In genomic region chr9:68827833-68828744, GRCh38 we compare ENCODE assay signal across 20 cellular contexts.
DNase-seq lines count a peak whose midpoint lies in the region; ATAC-seq, FAIRE-seq and TF ChIP-seq lines count a peak whose summit lies in the region.
"Had no signal": no experiment of that assay in that cellular context is flagged by ENCODE, and none has a peak within 500 bp of the region (broad histone marks: within the 10 kb centered on the region; RNA-seq: fewer than 3 reads in every experiment).

No MANE protein-coding gene starts in this region.

- in situ Hi-C loops in K562 (cut with MboI), result no loop called here

- no peaks in the 10 kb centered on the region for H3K9me2 ChIP-seq in MM.1S (replicated peaks; ENCODE audit: insufficient read depth, low read length)

- no peaks in the 10 kb centered on the region for H3K27me3 Mint-ChIP-seq in Caco-2 (ENCODE audit: insufficient read depth, unreplicated experiment)
- H3K27me3 Mint-ChIP-seq in nephron progenitor cell (ENCODE audit: low read depth, poor library complexity), result peaks cover 7% of the 10 kb centered on the region
- no peaks in the 10 kb centered on the region for H3K27me3 Mint-ChIP-seq in activated CD4-positive, alpha-beta T cell treated with anti-CD3 and anti-CD28 coated beads, Interleukin-2, amount 10 ng/mL, durations not matched to agents 24 days and 14 days
- H3K27me3 Mint-ChIP-seq: CD4-positive, alpha-beta T cell had no signal

- H3K36me3 ChIP-seq in Caco-2 (ENCODE audit: control insufficient read depth, insufficient read depth, low read length) (no peaks in the 10 kb centered on the region), K562 (ENCODE audit: control insufficient read depth, insufficient read depth, low read length) (no peaks in the 10 kb centered on the region), MM.1S (replicated peaks; ENCODE audit: insufficient read depth, low read length) (no peaks in the 10 kb centered on the region)

- H3K4me2 ChIP-seq in K562 (ENCODE audit: insufficient read depth, low read length), result peak overlapping the region; percentile 14; the same call in 1 of the 2 replicates
- H3K4me2 ChIP-seq in MM.1S (ENCODE audit: low read depth, low read length), result no peak overlapping the region
- H3K4me2 ChIP-seq: GM23338 had no signal

- POLR2A ChIA-PET in Caco-2 (lab: Charles Lee), result no interaction called here
- POLR2A ChIA-PET in K562 (lab: Yijun Ruan, JAX), result no interaction called here

- H3K9ac ChIP-seq in K562 (ENCODE audit: insufficient read depth in 1 of 2, low read depth in 2 of 2, low read length in 2 of 2), result no peak overlapping the region; a peak in 1 of 4 replicates
- H3K9ac ChIP-seq in MM.1S (ENCODE audit: low read length), result no peak overlapping the region

- no peaks in the 10 kb centered on the region for H3K9me1 ChIP-seq in K562 (ENCODE audit: control insufficient read depth, insufficient read depth, low read length)

- TF ChIP-seq EP300 in K562 (IDR thresholded peaks at IDR 0.05; ENCODE audit: low read length), result no peak

- H3K36me3 Mint-ChIP-seq in Caco-2 (ENCODE audit: insufficient read depth, unreplicated experiment) (peaks cover 1% of the 10 kb centered on the region), nephron progenitor cell (ENCODE audit: low read depth) (no peaks in the 10 kb centered on the region)
- H3K36me3 Mint-ChIP-seq in activated CD4-positive, alpha-beta T cell treated with anti-CD3 and anti-CD28 coated beads, Interleukin-2, amount 10 ng/mL, durations not matched to agents 24 days and 14 days (ENCODE audit: low read depth), result peaks cover 3% of the 10 kb centered on the region

- peak; percentile 70 for ATAC-seq in K562
- ATAC-seq: GM23338, HCT116 had no signal

- H4K20me1 ChIP-seq in K562 (replicated peaks; ENCODE audit: control insufficient read depth, insufficient read depth, low read length) (no peaks in the 10 kb centered on the region), MM.1S (ENCODE audit: insufficient read depth, low read length) (no peaks in the 10 kb centered on the region)

- TF ChIP-seq POLR2A in K562 (conservative IDR thresholded peaks at IDR 0.05), result no peak

- H3K9me3 ChIP-seq in Caco-2 (no peaks in the 10 kb centered on the region), K562 (replicated peaks; ENCODE audit: control insufficient read depth, insufficient read depth, low read depth, low read length) (no peaks in the 10 kb centered on the region), MM.1S (replicated peaks; ENCODE audit: insufficient read depth, low read length) (no peaks in the 10 kb centered on the region)

- TF ChIP-seq CTCF in Caco-2 (IDR thresholded peaks at IDR 0.05; ENCODE audit: insufficient read depth in 1 of 2, low read depth in 1 of 2, low read length in 1 of 2, severe bottlenecking in 1 of 2, unreplicated experiment in 1 of 2) (no peak), K562 (IDR thresholded peaks at IDR 0.05 in 2 of 3, conservative IDR thresholded peaks at IDR 0.05 in 1 of 3; ENCODE audit: insufficient read depth in 2 of 3, low read depth in 1 of 3, low read length in 3 of 3) (no peak), nephron progenitor cell (IDR thresholded peaks at IDR 0.05) (no peak), MM.1S (IDR thresholded peaks at IDR 0.05; ENCODE audit: low read length) (no peak)

- H3K4me1 Mint-ChIP-seq in Caco-2 (ENCODE audit: low read depth, unreplicated experiment) (no peaks in the 10 kb centered on the region), nephron progenitor cell (peaks cover 43% of the 10 kb centered on the region)
- no peaks in the 10 kb centered on the region for H3K4me1 Mint-ChIP-seq in activated CD4-positive, alpha-beta T cell treated with anti-CD3 and anti-CD28 coated beads, Interleukin-2, amount 10 ng/mL, durations not matched to agents 24 days and 14 days

- WGBS in K562 (ENCODE audit: insufficient coverage, low coverage, missing lambda C conversion rate), result 42% methylated on average over 12 of the region's 14 CpGs

- H3K27ac ChIP-seq in K562 (ENCODE audit: extremely low read depth, low read depth, low read length) (no peak overlapping the region), MM.1S (ENCODE audit: low read length) (no peak overlapping the region)
- H3K27ac ChIP-seq: C4-2B had no signal

- TF ChIP-seq RAD21 in K562 (CRISPR knock-in tag; conservative IDR thresholded peaks at IDR 0.05 in 1 of 2, IDR thresholded peaks at IDR 0.05 in 1 of 2), result no peak

- H3K4me1 ChIP-seq in Caco-2 (no peaks in the 10 kb centered on the region), K562 (replicated peaks in 1 of 2; ENCODE audit: control insufficient read depth in 2 of 2, insufficient read depth in 2 of 2, low read length in 2 of 2) (peaks cover 10 to 16% of the 10 kb centered on the region in 2 experiments; a peak in 3 of 5 replicates), MM.1S (ENCODE audit: low read length) (no peaks in the 10 kb centered on the region)

- H3K27me3 ChIP-seq in Caco-2 (replicated peaks; ENCODE audit: control insufficient read depth, insufficient read depth, low read length) (no peaks in the 10 kb centered on the region), K562 (ENCODE audit: control insufficient read depth in 2 of 2, insufficient read depth in 2 of 2, low read length in 2 of 2) (no peaks in the 10 kb centered on the region), MM.1S (replicated peaks; ENCODE audit: insufficient read depth, low read length) (no peaks in the 10 kb centered on the region)

- DNase-seq in Caco-2, result no peak
- peak; percentile 5 for DNase-seq in HT-29 (ENCODE audit: low spot score)
- peak in 2 of 4 experiments; percentile 10 to 30 for DNase-seq in K562 (ENCODE audit: extremely low read depth in 1 of 4, low spot score in 3 of 4)
- no peak for DNase-seq in nephron progenitor cell
- DNase-seq in activated CD4-positive, alpha-beta T cell treated with anti-CD3 and anti-CD28 coated beads, Interleukin-2, amount 10 ng/mL, durations not matched to agents 24 days and 14 days, result no peak
- DNase-seq in MM.1S, result no peak
- DNase-seq in posterior vena cava (ENCODE audit: low spot score), result no peak
- DNase-seq: ACHN; CD4-positive, alpha-beta T cell; DMS153; DMS79; GDM1; H7; HFFc6 had no signal

- CTCF ChIA-PET in Caco-2 (lab: Charles Lee), result no interaction called here
- CTCF ChIA-PET in K562 (lab: Yijun Ruan, JAX; ENCODE audit: low intra/inter-chr PET ratio), result no interaction called here

- H3K9me3 Mint-ChIP-seq in Caco-2 (ENCODE audit: unreplicated experiment) (no peaks in the 10 kb centered on the region), nephron progenitor cell (no peaks in the 10 kb centered on the region)
- H3K9me3 Mint-ChIP-seq in activated CD4-positive, alpha-beta T cell treated with anti-CD3 and anti-CD28 coated beads, Interleukin-2, amount 10 ng/mL, durations not matched to agents 24 days and 14 days, result no peaks in the 10 kb centered on the region
- H3K9me3 Mint-ChIP-seq: CD4-positive, alpha-beta T cell; GM23338; HFFc6 had no signal

- H3K79me2 ChIP-seq in K562 (ENCODE audit: control insufficient read depth, insufficient read depth, low read length), result no peaks in the 10 kb centered on the region
- H3K79me2 ChIP-seq in MM.1S (ENCODE audit: low read length), result no peaks in the 10 kb centered on the region

- H3K27ac Mint-ChIP-seq in Caco-2 (ENCODE audit: unreplicated experiment), result peak overlapping the region; percentile 76
- peak overlapping the region; percentile 27 for H3K27ac Mint-ChIP-seq in nephron progenitor cell
- no peak overlapping the region for H3K27ac Mint-ChIP-seq in activated CD4-positive, alpha-beta T cell treated with anti-CD3 and anti-CD28 coated beads, Interleukin-2, amount 10 ng/mL, durations not matched to agents 24 days and 14 days
- H3K27ac Mint-ChIP-seq: CD4-positive, alpha-beta T cell; HFFc6 had no signal

- peak overlapping the region; percentile 33; the same call in 1 of the 2 replicates for H2AFZ ChIP-seq in K562 (ENCODE audit: low read depth, low read length)
- H2AFZ ChIP-seq in MM.1S (ENCODE audit: low read length), result no peak overlapping the region
- H2AFZ ChIP-seq: GM23338 had no signal

- no peaks in the 10 kb centered on the region for H3F3A ChIP-seq in MM.1S (ENCODE audit: insufficient read depth, low read length)

- H3K4me3 Mint-ChIP-seq in Caco-2 (ENCODE audit: unreplicated experiment) (no peak overlapping the region), nephron progenitor cell (no peak overlapping the region)
- no peak overlapping the region for H3K4me3 Mint-ChIP-seq in activated CD4-positive, alpha-beta T cell treated with anti-CD3 and anti-CD28 coated beads, Interleukin-2, amount 10 ng/mL, durations not matched to agents 24 days and 14 days
- H3K4me3 Mint-ChIP-seq: CD4-positive, alpha-beta T cell; GM23338; HFFc6 had no signal

- intact Hi-C loops in Caco-2 (cut with micrococcal nuclease; ENCODE audit: unreplicated experiment) (no loop called here), K562 (cut with micrococcal nuclease) (no loop called here), posterior vena cava (cut with DNase I) (no loop called here)
- intact Hi-C loops in activated CD4-positive, alpha-beta T cell treated with anti-CD3 and anti-CD28 coated beads, Interleukin-2, amount 10 ng/mL, durations not matched to agents 24 days and 14 days (cut with micrococcal nuclease), result no loop called here

- no peak for FAIRE-seq in K562 (lab: Jason Lieb, UNC)
- FAIRE-seq: A204.1, GM12892, GM18507 had no signal

- no TSS peak for BruUV-seq in Caco-2 (replicated peaks; lab: Mats Ljungman, UMichigan)
- no TSS peak for BruUV-seq in K562 (replicated peaks; lab: Mats Ljungman, UMichigan)

- H3K4me3 ChIP-seq in Caco-2 (ENCODE audit: low read depth, low read length) (no peak overlapping the region), K562 (no peak overlapping the region), MM.1S (ENCODE audit: low read length) (no peak overlapping the region)
- H3K4me3 ChIP-seq: GM23338 had no signal

TF ChIP-seq in K562, 482 proteins besides CTCF, POLR2A, EP300 and RAD21 (continues in another document):
- TF ChIP-seq MAFK (IDR thresholded peaks at IDR 0.05; ENCODE audit: low read length), result no peak
- TF ChIP-seq CEBPB (tag; IDR thresholded peaks at IDR 0.05), result peak; percentile 27; the same call in 1 of the 2 replicates
- TF ChIP-seq NR2C1 (IDR thresholded peaks at IDR 0.05), result peak; percentile 54
- TF ChIP-seq NR2C1 (tag; IDR thresholded peaks at IDR 0.05), result peak; percentile 63
- no peak for TF ChIP-seq BCOR (IDR thresholded peaks at IDR 0.05)
- peak; percentile 37; the same call in 1 of the 2 replicates for TF ChIP-seq SMAD4 (CRISPR knock-in tag; conservative IDR thresholded peaks at IDR 0.05)
- TF ChIP-seq, protein P1, sequence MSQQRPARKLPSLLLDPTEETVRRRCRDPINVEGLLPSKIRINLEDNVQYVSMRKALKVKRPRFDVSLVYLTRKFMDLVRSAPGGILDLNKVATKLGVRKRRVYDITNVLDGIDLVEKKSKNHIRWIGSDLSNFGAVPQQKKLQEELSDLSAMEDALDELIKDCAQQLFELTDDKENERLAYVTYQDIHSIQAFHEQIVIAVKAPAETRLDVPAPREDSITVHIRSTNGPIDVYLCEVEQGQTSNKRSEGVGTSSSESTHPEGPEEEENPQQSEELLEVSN (IDR thresholded peaks at IDR 0.05; ENCODE audit: borderline replicate concordance in 1 of 2, extremely low read depth in 1 of 2, insufficient read depth in 1 of 2, insufficient read length in 1 of 2, low read depth in 1 of 2, low read length in 1 of 2, poor library complexity in 1 of 2, severe bottlenecking in 1 of 2), result peak in 1 of 2 experiments; percentile 65
- TF ChIP-seq ZNF354B (CRISPR knock-in tag; IDR thresholded peaks at IDR 0.05), result no peak
